In genomic region chr2:237680702-237681478, GRCh38 we compare ENCODE assay signal across 1 cellular context.
A peak's percentile ranks its signal among the peaks of the same experiment; 100 is the strongest.
TF ChIP-seq lines count a peak whose summit lies in the region.

No MANE protein-coding gene starts in this region.

TF ChIP-seq in HepG2, 621 proteins besides CTCF, POLR2A, EP300 and RAD21 (continued from another document and continues in another):
- 0 out of 2 replicates have a peak, but pooled peaks have one; percentile 25 for TF ChIP-seq HNF1A (IDR thresholded peaks at IDR 0.05; ENCODE audit: low read depth)
- no peak for TF ChIP-seq HNF1A (CRISPR knock-in tag; IDR thresholded peaks at IDR 0.05; ENCODE audit: borderline replicate concordance)
- no peak for TF ChIP-seq ZBTB40 (IDR thresholded peaks at IDR 0.05)
- peak; percentile 96 for TF ChIP-seq ZBTB40 (CRISPR knock-in tag; IDR thresholded peaks at IDR 0.05)
- TF ChIP-seq ARNTL (CRISPR knock-in tag; IDR thresholded peaks at IDR 0.05): peak; percentile 86
- no peak for TF ChIP-seq CHCHD3 (CRISPR knock-in tag; IDR thresholded peaks at IDR 0.05)
- TF ChIP-seq GPBP1L1 (CRISPR knock-in tag; IDR thresholded peaks at IDR 0.05): no peak
- TF ChIP-seq TRIM24 (CRISPR knock-in tag; IDR thresholded peaks at IDR 0.05): no peak
- TF ChIP-seq ATF1 (CRISPR knock-in tag; IDR thresholded peaks at IDR 0.05): 0 out of 2 replicates have a peak, but pooled peaks have one; percentile 33
- TF ChIP-seq SIX1 (CRISPR knock-in tag; IDR thresholded peaks at IDR 0.05; ENCODE audit: borderline replicate concordance): peak; percentile 29; the same call in 1 of the 2 replicates
- no peak for TF ChIP-seq SOX6 (IDR thresholded peaks at IDR 0.05)
- TF ChIP-seq SOX6 (CRISPR knock-in tag; IDR thresholded peaks at IDR 0.05): peak; percentile 85
- TF ChIP-seq PCBP1 (IDR thresholded peaks at IDR 0.05; ENCODE audit: borderline replicate concordance, low read depth, low read length): no peak
- peak; percentile 66; the same call in 1 of the 2 replicates for TF ChIP-seq KDM6A (CRISPR knock-in tag; IDR thresholded peaks at IDR 0.05; ENCODE audit: low read depth)
- TF ChIP-seq GABPB1 (CRISPR knock-in tag; IDR thresholded peaks at IDR 0.05): no peak
- peak; percentile 63; the same call in 1 of the 2 replicates for TF ChIP-seq HOMEZ (CRISPR knock-in tag; IDR thresholded peaks at IDR 0.05; ENCODE audit: low read depth)
- no peak for TF ChIP-seq HIVEP1 (CRISPR knock-in tag; IDR thresholded peaks at IDR 0.05)
- peak; percentile 82 for TF ChIP-seq HNF4A (CRISPR knock-in tag; IDR thresholded peaks at IDR 0.05)
- no peak for TF ChIP-seq ARNT2 (CRISPR knock-in tag; IDR thresholded peaks at IDR 0.05; ENCODE audit: low read depth)
- TF ChIP-seq ZNF713 (CRISPR knock-in tag; IDR thresholded peaks at IDR 0.05): no peak
- TF ChIP-seq ZNF501 (CRISPR knock-in tag; IDR thresholded peaks at IDR 0.05): peak; percentile 6; the same call in 1 of the 2 replicates
- peak; percentile 47; the same call in 1 of the 2 replicates for TF ChIP-seq FOXK2 (IDR thresholded peaks at IDR 0.05)
- peak; percentile 86 for TF ChIP-seq GATAD2A (CRISPR knock-in tag; IDR thresholded peaks at IDR 0.05)
- TF ChIP-seq HNF1B (CRISPR knock-in tag; IDR thresholded peaks at IDR 0.05): peak; percentile 61; the same call in 1 of the 2 replicates
- peak; percentile 91 for TF ChIP-seq DPF2 (CRISPR knock-in tag; IDR thresholded peaks at IDR 0.05; ENCODE audit: borderline replicate concordance, low read depth)
- no peak for TF ChIP-seq TAF15 (IDR thresholded peaks at IDR 0.05; ENCODE audit: low read depth, low read length, poor library complexity, severe bottlenecking)
- 0 out of 2 replicates have a peak, but pooled peaks have one; percentile 28 for TF ChIP-seq CCDC6 (CRISPR knock-in tag; IDR thresholded peaks at IDR 0.05)
- 0 out of 2 replicates have a peak, but pooled peaks have one; percentile 49 for TF ChIP-seq ZNF556 (CRISPR knock-in tag; IDR thresholded peaks at IDR 0.05; ENCODE audit: borderline replicate concordance)
- TF ChIP-seq ZNF138 (CRISPR knock-in tag; IDR thresholded peaks at IDR 0.05; ENCODE audit: low read depth): no peak
- TF ChIP-seq PITX1 (CRISPR knock-in tag; IDR thresholded peaks at IDR 0.05): peak; percentile 65
- no peak for TF ChIP-seq PREB (CRISPR knock-in tag; IDR thresholded peaks at IDR 0.05)
- TF ChIP-seq HDAC2 (CRISPR knock-in tag; IDR thresholded peaks at IDR 0.05): peak; percentile 84
- peak; percentile 92 for TF ChIP-seq ZNF362 (CRISPR knock-in tag; IDR thresholded peaks at IDR 0.05; ENCODE audit: borderline replicate concordance)
- no peak for TF ChIP-seq ZFP36 (IDR thresholded peaks at IDR 0.05; ENCODE audit: borderline replicate concordance, low read depth, low read length, partially characterized antibody)
- no peak for TF ChIP-seq MIER2 (CRISPR knock-in tag; IDR thresholded peaks at IDR 0.05)
- no peak for TF ChIP-seq RFX5 (IDR thresholded peaks at IDR 0.05; ENCODE audit: low read depth, low read length)
